ENCODE assay signal across 8 cellular contexts in genomic region chr6:160041608-160042007, GRCh38.
DNase-seq lines count a peak whose midpoint lies in the region; ATAC-seq and TF ChIP-seq lines count a peak whose summit lies in the region.

No MANE protein-coding gene starts in this region.

- H3K27me3 Mint-ChIP-seq in activated B cell treated with CpG ODN at 0.5 μM for 24 hours, result no peaks in the 10 kb centered on the region
- H3K27me3 Mint-ChIP-seq in activated T-cell treated with anti-CD3 and anti-CD28 coated beads, Interleukin-2, amount 50 U/mL, for 72 hours (ENCODE audit: low read depth), result no peaks in the 10 kb centered on the region

- H3K4me3 ChIP-seq in skin epidermis, result no peak overlapping the region

- H3K4me3 Mint-ChIP-seq in activated B cell treated with CpG ODN at 0.5 μM for 24 hours, result no peak overlapping the region
- no peak overlapping the region for H3K4me3 Mint-ChIP-seq in activated T-cell treated with anti-CD3 and anti-CD28 coated beads, Interleukin-2, amount 50 U/mL, for 72 hours

- peaks cover 78% of the 10 kb centered on the region for H3K36me3 Mint-ChIP-seq in activated B cell treated with CpG ODN at 0.5 μM for 24 hours (ENCODE audit: low read depth)
- peaks cover 11 to 20% of the 10 kb centered on the region in 2 donors for H3K36me3 Mint-ChIP-seq in activated T-cell treated with anti-CD3 and anti-CD28 coated beads, Interleukin-2, amount 50 U/mL, for 72 hours (ENCODE audit: insufficient read depth in 2 of 2)

- peak overlapping the region; percentile 15 for H3K27ac Mint-ChIP-seq in activated B cell treated with CpG ODN at 0.5 μM for 24 hours
- H3K27ac Mint-ChIP-seq in activated T-cell treated with anti-CD3 and anti-CD28 coated beads, Interleukin-2, amount 50 U/mL, for 72 hours, result no peak overlapping the region

- ATAC-seq in activated B cell treated with CpG ODN at 0.5 μM for 24 hours (ENCODE audit: low read depth) (no peak), left cardiac atrium (peak; percentile 77 to 92), GM21367 (IDR thresholded peaks at IDR 0.05; ENCODE audit: unreplicated experiment) (no peak)
- ATAC-seq in activated T-cell treated with anti-CD3 and anti-CD28 coated beads, Interleukin-2, amount 50 U/mL, for 72 hours (replicated peaks in 1 of 2), result no peak

- POLR2A ChIA-PET in activated B cell treated with CpG ODN at 0.5 μM for 24 hours (lab: Charles Lee), result no interaction called here
- POLR2A ChIA-PET in HEK293T (lab: Yijun Ruan, JAX), result no interaction called here

- DNase-seq in HT1080 (ENCODE audit: low read depth), result peak; percentile 54
- no peak for DNase-seq in activated B cell treated with CpG ODN at 0.5 μM for 24 hours
- DNase-seq in left cardiac atrium, result peak; percentile 63
- DNase-seq in HEK293T (ENCODE audit: extremely low spot score), result no peak
- no peak for DNase-seq in cortex of kidney (lab: John Stamatoyannopoulos, UW)
- DNase-seq in activated T-cell treated with anti-CD3 and anti-CD28 coated beads, Interleukin-2, amount 50 U/mL, for 72 hours, result no peak

- H3K9me3 Mint-ChIP-seq in activated B cell treated with CpG ODN at 0.5 μM for 24 hours, result no peaks in the 10 kb centered on the region
- H3K9me3 Mint-ChIP-seq in activated T-cell treated with anti-CD3 and anti-CD28 coated beads, Interleukin-2, amount 50 U/mL, for 72 hours, result no peaks in the 10 kb centered on the region

- CTCF ChIA-PET in activated B cell treated with CpG ODN at 0.5 μM for 24 hours (lab: Charles Lee), result interaction anchor here (1.0 kb wide), 1 partner anchor 178 kb away, joined by 3 read pairs; no protein-coding TSS in a partner anchor
- CTCF ChIA-PET in HEK293T (lab: Yijun Ruan, JAX), result no interaction called here

- no peak for TF ChIP-seq CTCF in activated B cell treated with CpG ODN at 0.5 μM for 24 hours (IDR thresholded peaks at IDR 0.05)

- intact Hi-C loops in activated B cell treated with CpG ODN at 0.5 μM for 24 hours (cut with micrococcal nuclease) (no loop called here), left cardiac atrium (cut with DNase I) (loop anchor here (5.0 to 10.0 kb wide), 2 partner anchors 74 to 77 kb away; partner anchors contain the start of gene IGF2R (in 2 of the 2))

- peak overlapping the region in 17 of 21 experiments; percentile 10 to 78 (median 59) for H3K27ac ChIP-seq in skin epidermis

- peaks cover 2% of the 10 kb centered on the region for H3K4me1 Mint-ChIP-seq in activated B cell treated with CpG ODN at 0.5 μM for 24 hours
- H3K4me1 Mint-ChIP-seq in activated T-cell treated with anti-CD3 and anti-CD28 coated beads, Interleukin-2, amount 50 U/mL, for 72 hours (ENCODE audit: low read depth), result peaks cover 15% of the 10 kb centered on the region

TF ChIP-seq in HEK293T, 16 proteins besides CTCF, POLR2A, EP300 and RAD21:
- TF ChIP-seq FOXK2 (IDR thresholded peaks at IDR 0.05), result no peak

Comparison
In these comparisons a context has a peak if more than half of its experiments do, and no peak if none do; other contexts are left out.
1. DNase-seq: peak in HT1080 (single experiment) and left cardiac atrium (single experiment); none in activated B cell treated with CpG ODN at 0.5 μM for 24 hours (single experiment), HEK293T (single experiment), cortex of kidney (single experiment) and activated T-cell treated with anti-CD3 and anti-CD28 coated beads, Interleukin-2, amount 50 U/mL, for 72 hours (0 of 2).
2. ATAC-seq: peak in left cardiac atrium (2 of 2); none in activated B cell treated with CpG ODN at 0.5 μM for 24 hours (single experiment), GM21367 (single experiment) and activated T-cell treated with anti-CD3 and anti-CD28 coated beads, Interleukin-2, amount 50 U/mL, for 72 hours (0 of 2).